Comparison of ENCODE assay signal across 15 cellular contexts in the genomic region with DNA sequence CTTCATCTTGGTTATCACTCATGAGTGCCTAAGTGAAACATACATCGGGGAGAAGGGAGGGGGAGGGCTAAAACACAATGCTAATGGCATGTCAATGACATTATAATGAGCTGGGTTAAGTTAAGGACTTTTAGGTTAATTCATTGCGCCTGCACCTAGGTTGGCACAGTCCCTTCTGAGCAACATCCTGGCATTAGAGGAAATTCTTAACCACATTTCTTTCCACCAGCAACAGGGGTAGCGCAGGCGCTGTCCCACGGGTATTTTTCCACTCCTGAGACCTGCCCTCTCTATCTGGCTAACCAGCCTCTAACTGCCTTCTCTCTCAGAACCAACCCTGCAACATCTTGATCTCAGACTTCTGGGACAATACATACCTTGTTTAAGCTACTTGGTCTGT. TPM values are rescaled to one million over a fixed set of nuclear protein-coding genes. Genes with fewer than 3 reads are reported as not detected.
DNase-seq lines count a peak whose midpoint lies in the region; ATAC-seq and TF ChIP-seq lines count a peak whose summit lies in the region.
"Had no signal": no experiment of that assay in that cellular context is flagged by ENCODE, and none has a peak within 500 bp of the region (broad histone marks: within the 10 kb centered on the region; RNA-seq: fewer than 3 reads in every experiment).

No MANE protein-coding gene starts in this region.

- H3K36me3 Mint-ChIP-seq in activated CD4-positive, alpha-beta T cell treated with anti-CD3 and anti-CD28 coated beads, Interleukin-2, amount 10 ng/mL, durations not matched to agents 7 days and 5 days (ENCODE audit: low read depth), result no peaks in the 10 kb centered on the region
- H3K36me3 Mint-ChIP-seq in T-cell, result no peaks in the 10 kb centered on the region

- no peak overlapping the region for H3K4me3 Mint-ChIP-seq in activated CD4-positive, alpha-beta T cell treated with anti-CD3 and anti-CD28 coated beads, Interleukin-2, amount 10 ng/mL, durations not matched to agents 7 days and 5 days
- H3K4me3 Mint-ChIP-seq in T-cell, result peak overlapping the region in 1 of 3 donors; percentile 27
- H3K4me3 Mint-ChIP-seq: activated T-helper 1 cell treated with anti-CD3 and anti-CD28 coated beads, Interleukin-12 subunit alpha, Interleukin-12 subunit beta, Interleukin-2, Interleukin-4 antibody, amounts not matched to agents 30 ng/mL and 10 ng/mL and 1 ng/mL, durations not matched to agents 14 hours and 24 hours and 36 hours; T-helper 1 cell treated with Interleukin-12 subunit alpha and Interleukin-12 subunit beta and Interleukin-4 antibody, amounts not matched to agents 30 μg/mL and 1 μg/mL, for 36 hours had no signal

- no peaks in the 10 kb centered on the region for H3K27me3 ChIP-seq in body of pancreas
- H3K27me3 ChIP-seq in left ventricle myocardium inferior (ENCODE audit: low read depth), result no peaks in the 10 kb centered on the region
- H3K27me3 ChIP-seq: uterus had no signal

- POLR2A ChIA-PET in activated CD4-positive, alpha-beta T cell treated with anti-CD3 and anti-CD28 coated beads, Interleukin-2, amount 10 ng/mL, durations not matched to agents 7 days and 5 days (lab: Charles Lee), result no interaction called here
- POLR2A ChIA-PET in T-cell (lab: Charles Lee), result no interaction called here

- H3K9me3 Mint-ChIP-seq in activated CD4-positive, alpha-beta T cell treated with anti-CD3 and anti-CD28 coated beads, Interleukin-2, amount 10 ng/mL, durations not matched to agents 7 days and 5 days, result peaks cover 3% of the 10 kb centered on the region
- no peaks in the 10 kb centered on the region for H3K9me3 Mint-ChIP-seq in T-cell
- H3K9me3 Mint-ChIP-seq: activated T-helper 1 cell treated with anti-CD3 and anti-CD28 coated beads, Interleukin-12 subunit alpha, Interleukin-12 subunit beta, Interleukin-2, Interleukin-4 antibody, amounts not matched to agents 30 ng/mL and 10 ng/mL and 1 ng/mL, durations not matched to agents 14 hours and 24 hours and 36 hours; T-helper 1 cell treated with Interleukin-12 subunit alpha and Interleukin-12 subunit beta and Interleukin-4 antibody, amounts not matched to agents 30 μg/mL and 1 μg/mL, for 36 hours had no signal

- peak; percentile 35 to 80 (median 68) for ATAC-seq in T-cell (replicated peaks in 1 of 4)
- peak; percentile 23 for ATAC-seq in body of pancreas
- ATAC-seq in HG03565 (IDR thresholded peaks at IDR 0.05; ENCODE audit: unreplicated experiment), result no peak

- H3K27ac ChIP-seq in body of pancreas (peak overlapping the region in 3 of 4 donors; percentile 21 to 59 (median 58)), left ventricle myocardium inferior (replicated peaks) (no peak overlapping the region)
- H3K27ac ChIP-seq: PC-9, uterus had no signal

- CTCF ChIA-PET in activated CD4-positive, alpha-beta T cell treated with anti-CD3 and anti-CD28 coated beads, Interleukin-2, amount 10 ng/mL, durations not matched to agents 7 days and 5 days (lab: Charles Lee), result no interaction called here
- CTCF ChIA-PET in T-cell (lab: Charles Lee), result interaction anchor here in 1 of 2 donors (0.6 kb wide), 1 partner anchor 1525 kb away, joined by 3 read pairs; no protein-coding TSS in a partner anchor

- WGBS in body of pancreas, 2 donors, result 70 to 78% methylated on average over 5 of the region's 5 CpGs

- H3K4me3 ChIP-seq in body of pancreas, result no peak overlapping the region
- no peak overlapping the region for H3K4me3 ChIP-seq in left ventricle myocardium inferior
- H3K4me3 ChIP-seq: PC-9, uterus had no signal

- intact Hi-C loops in body of pancreas (cut with DNase I), result no loop called here
- intact Hi-C loops in left ventricle myocardium inferior (cut with micrococcal nuclease), result no loop called here

- no peaks in the 10 kb centered on the region for H3K9me3 ChIP-seq in body of pancreas
- no peaks in the 10 kb centered on the region for H3K9me3 ChIP-seq in left ventricle myocardium inferior (replicated peaks)
- H3K9me3 ChIP-seq: uterus had no signal

- H3K27me3 Mint-ChIP-seq in activated CD4-positive, alpha-beta T cell treated with anti-CD3 and anti-CD28 coated beads, Interleukin-2, amount 10 ng/mL, durations not matched to agents 7 days and 5 days, result no peaks in the 10 kb centered on the region
- H3K27me3 Mint-ChIP-seq in T-cell, result peaks cover 0 to 2% of the 10 kb centered on the region in 2 donors

- peak; percentile 23 for DNase-seq in activated CD4-positive, alpha-beta T cell treated with anti-CD3 and anti-CD28 coated beads for 1 hour
- DNase-seq in activated CD4-positive, alpha-beta T cell treated with anti-CD3 and anti-CD28 coated beads, Interleukin-2, amount 10 ng/mL, durations not matched to agents 7 days and 5 days, result no peak
- peak in 9 of 34 experiments; percentile 1 to 13 (median 4) for DNase-seq in T-cell
- no peak for DNase-seq in body of pancreas
- peak; percentile 4 to 14 for DNase-seq in stimulated activated CD8-positive, alpha-beta memory T cell treated with anti-CD3 and anti-CD28 coated beads, Interleukin-7, amount 100 ng/mL, for 48 hours (ENCODE audit: extremely low read depth in 1 of 2, low read depth in 1 of 2)
- no peak for DNase-seq in left ventricle myocardium inferior
- DNase-seq in NCI-H1092 treated with DMSO at 0.1 percent for 48 hours (lab: John Stamatoyannopoulos, UW), result no peak
- DNase-seq: central memory CD4-positive, alpha-beta T cell; kidney glomerular epithelial cell; PC-9; retina; uterus had no signal

- H3K36me3 ChIP-seq in body of pancreas (replicated peaks in 1 of 2; ENCODE audit: insufficient read depth in 1 of 2, low read depth in 2 of 2) (no peaks in the 10 kb centered on the region), left ventricle myocardium inferior (no peaks in the 10 kb centered on the region)
- H3K36me3 ChIP-seq: uterus had no signal

- no peak for TF ChIP-seq POLR2A in body of pancreas (IDR thresholded peaks at IDR 0.05)

- peaks cover 6% of the 10 kb centered on the region for H3K4me1 Mint-ChIP-seq in activated CD4-positive, alpha-beta T cell treated with anti-CD3 and anti-CD28 coated beads, Interleukin-2, amount 10 ng/mL, durations not matched to agents 7 days and 5 days
- peaks cover 20 to 35% (median 21%) of the 10 kb centered on the region in 3 donors for H3K4me1 Mint-ChIP-seq in T-cell

- H3K27ac Mint-ChIP-seq in activated CD4-positive, alpha-beta T cell treated with anti-CD3 and anti-CD28 coated beads, Interleukin-2, amount 10 ng/mL, durations not matched to agents 7 days and 5 days, result no peak overlapping the region
- H3K27ac Mint-ChIP-seq in T-cell, result no peak overlapping the region
- H3K27ac Mint-ChIP-seq: activated T-helper 1 cell treated with anti-CD3 and anti-CD28 coated beads, Interleukin-12 subunit alpha, Interleukin-12 subunit beta, Interleukin-2, Interleukin-4 antibody, amounts not matched to agents 30 ng/mL and 10 ng/mL and 1 ng/mL, durations not matched to agents 14 hours and 24 hours and 36 hours; T-helper 1 cell treated with Interleukin-12 subunit alpha and Interleukin-12 subunit beta and Interleukin-4 antibody, amounts not matched to agents 30 μg/mL and 1 μg/mL, for 36 hours had no signal

- TF ChIP-seq CTCF in body of pancreas (IDR thresholded peaks at IDR 0.05), result no peak
- TF ChIP-seq CTCF in left ventricle myocardium inferior (IDR thresholded peaks at IDR 0.05; ENCODE audit: borderline replicate concordance), result no peak

- H3K4me1 ChIP-seq in body of pancreas, result peaks cover 7% of the 10 kb centered on the region
- H3K4me1 ChIP-seq in left ventricle myocardium inferior, result peaks cover 42% of the 10 kb centered on the region
- H3K4me1 ChIP-seq: uterus had no signal

RNA-seq across cellular contexts. Expression of a gene that starts 39.0 kb away (rescaled TPM):
- not detected for total RNA-seq in activated CD4-positive, alpha-beta T cell treated with anti-CD3 and anti-CD28 coated beads, Interleukin-2, amount 10 ng/mL, durations not matched to agents 7 days and 5 days
- total RNA-seq in T-cell, result 1 to 10 TPM in 3 of 5 donors, under 1 TPM in 2; 0.38 to 2.0 (median 1.4) TPM
- total RNA-seq in body of pancreas, result 10 to 100 TPM; 23.7 to 24.6 TPM
- total RNA-seq in left ventricle myocardium inferior, result 2.9 TPM
- total RNA-seq: activated T-helper 1 cell treated with anti-CD3 and anti-CD28 coated beads, Interleukin-12 subunit alpha, Interleukin-12 subunit beta, Interleukin-2, Interleukin-4 antibody, amounts not matched to agents 30 ng/mL and 10 ng/mL and 1 ng/mL, durations not matched to agents 14 hours and 24 hours and 36 hours; PC-9 had no signal

Comparison
In these comparisons a context has a peak if more than half of its experiments do, and no peak if none do; other contexts are left out.
1. DNase-seq: peak in activated CD4-positive, alpha-beta T cell treated with anti-CD3 and anti-CD28 coated beads for 1 hour (single experiment) and stimulated activated CD8-positive, alpha-beta memory T cell treated with anti-CD3 and anti-CD28 coated beads, Interleukin-7, amount 100 ng/mL, for 48 hours (2 of 2); none in activated CD4-positive, alpha-beta T cell treated with anti-CD3 and anti-CD28 coated beads, Interleukin-2, amount 10 ng/mL, durations not matched to agents 7 days and 5 days (single experiment), body of pancreas (0 of 4), left ventricle myocardium inferior (single experiment) and NCI-H1092 treated with DMSO at 0.1 percent for 48 hours (single experiment).